ENCODE assay signal across 33 cellular contexts in genomic region chr2:227020416-227020815, GRCh38.
"Had no signal": no experiment of that assay in that cellular context is flagged by ENCODE, and none has a peak within 500 bp of the region (broad histone marks: within the 10 kb centered on the region; RNA-seq: fewer than 3 reads in every experiment).

No MANE protein-coding gene starts in this region.

- H3K9me3 ChIP-seq: adrenal gland, body of pancreas, colonic mucosa, esophagus muscularis mucosa, gastrocnemius medialis had no signal

- ATAC-seq: activated CD4-positive, alpha-beta T cell treated with anti-CD3 and anti-CD28 coated beads for 36 hours; activated CD8-positive, alpha-beta memory T cell treated with anti-CD3 and anti-CD28 coated beads, Interleukin-2, amount 10 ng/mL, durations not matched to agents 7 days and 5 days; activated CD8-positive, alpha-beta T cell treated with anti-CD3 and anti-CD28 coated beads, Interleukin-2, amount 10 ng/mL, durations not matched to agents 7 days and 5 days; activated naive CD8-positive, alpha-beta T cell treated with anti-CD3 and anti-CD28 coated beads, Interleukin-2, amount 50 U/mL, for 24 hours; body of pancreas; effector memory CD8-positive, alpha-beta T cell; foreskin keratinocyte; gastrocnemius medialis; T-cell had no signal

- H3K27me3 Mint-ChIP-seq: activated CD4-positive, alpha-beta T cell treated with anti-CD3 and anti-CD28 coated beads, Interleukin-2, amount 10 ng/mL, durations not matched to agents 24 days and 14 days had no signal

- H3K4me3 ChIP-seq: adrenal gland, body of pancreas, colonic mucosa, esophagus muscularis mucosa, gastrocnemius medialis had no signal

- H3K27me3 ChIP-seq: adrenal gland, body of pancreas, colonic mucosa, esophagus muscularis mucosa, gastrocnemius medialis had no signal

- H3K9me3 Mint-ChIP-seq: activated CD4-positive, alpha-beta memory T cell treated with anti-CD3 and anti-CD28 coated beads for 36 hours; activated CD4-positive, alpha-beta T cell treated with anti-CD3 and anti-CD28 coated beads, Interleukin-2, amount 10 ng/mL, durations not matched to agents 24 days and 14 days; activated naive CD4-positive, alpha-beta T cell treated with anti-CD3 and anti-CD28 coated beads for 36 hours; activated naive CD4-positive, alpha-beta T cell treated with anti-CD3 and anti-CD28 coated beads, Interleukin-2, amount 50 U/mL, for 24 hours; activated naive CD8-positive, alpha-beta T cell treated with anti-CD3 and anti-CD28 coated beads for 36 hours; activated T-helper 1 cell treated with anti-CD3 and anti-CD28 coated beads, Interleukin-12 subunit alpha, Interleukin-12 subunit beta, Interleukin-2, Interleukin-4 antibody, amounts not matched to agents 30 ng/mL and 10 ng/mL and 1 ng/mL, durations not matched to agents 14 hours and 24 hours and 36 hours; activated T-helper 2 cell treated with anti-CD3 and anti-CD28 coated beads, Interferon-gamma antibody, Interleukin-2, Interleukin-4, amounts not matched to agents 10 μg/mL and 5 μg/mL and 100 μg/mL, durations not matched to agents 14 hours and 24 hours and 36 hours; T-cell; T-helper 1 cell treated with Interleukin-12 subunit alpha and Interleukin-12 subunit beta and Interleukin-4 antibody, amounts not matched to agents 30 μg/mL and 1 μg/mL, for 36 hours had no signal

- H3K4me1 ChIP-seq: adrenal gland, body of pancreas, colonic mucosa, esophagus muscularis mucosa, foreskin keratinocyte, gastrocnemius medialis had no signal

- H3K36me3 ChIP-seq: adrenal gland, colonic mucosa, esophagus muscularis mucosa had no signal

- DNase-seq: activated CD4-positive, alpha-beta memory T cell treated with anti-CD3 and anti-CD28 coated beads for 36 hours; activated CD4-positive, alpha-beta T cell treated with anti-CD3 and anti-CD28 coated beads for 36 hours; activated CD4-positive, alpha-beta T cell treated with anti-CD3 and anti-CD28 coated beads, Interleukin-2, amount 10 ng/mL, durations not matched to agents 24 days and 14 days; activated CD4-positive, CD25-positive, alpha-beta regulatory T cell; activated CD4-positive, CD25-positive, alpha-beta regulatory T cell treated with anti-CD3 and anti-CD28 coated beads, Interleukin-2, amount 50 U/mL, for 72 hours; activated CD8-positive, alpha-beta memory T cell treated with anti-CD3 and anti-CD28 coated beads, Interleukin-2, amount 10 ng/mL, durations not matched to agents 7 days and 5 days; activated CD8-positive, alpha-beta memory T cell treated with anti-CD3 and anti-CD28 coated beads, Interleukin-2, amount 50 U/mL, for 4 hours; activated CD8-positive, alpha-beta T cell treated with anti-CD3 and anti-CD28 coated beads, Interleukin-2, amount 10 ng/mL, durations not matched to agents 7 days and 5 days; activated effector memory CD4-positive, alpha-beta T cell treated with anti-CD3 and anti-CD28 coated beads, Interleukin-2, amount 50 U/mL, for 16 hours; activated naive CD4-positive, alpha-beta T cell treated with anti-CD3 and anti-CD28 coated beads for 36 hours; activated naive CD8-positive, alpha-beta T cell treated with anti-CD3 and anti-CD28 coated beads for 36 hours; activated naive CD8-positive, alpha-beta T cell treated with anti-CD3 and anti-CD28 coated beads, Interleukin-2, amount 50 U/mL, for 24 hours; activated T-cell treated with anti-CD3 and anti-CD28 coated beads, Interleukin-2, amount 50 U/mL, for 1 hour; activated T-cell treated with anti-CD3 and anti-CD28 coated beads, Interleukin-2, amount 50 U/mL, for 48 hours; adrenal gland; aorta; body of pancreas; central memory CD4-positive, alpha-beta T cell; cerebellar nuclear complex; colonic mucosa; dermis blood vessel endothelial cell; effector CD4-positive, alpha-beta T cell; effector memory CD8-positive, alpha-beta T cell; erythroblast; foreskin keratinocyte; gastrocnemius medialis; T-cell; T-helper 9 cell had no signal

- H3K4me1 Mint-ChIP-seq: activated CD4-positive, alpha-beta T cell treated with anti-CD3 and anti-CD28 coated beads for 36 hours; activated CD4-positive, alpha-beta T cell treated with anti-CD3 and anti-CD28 coated beads, Interleukin-2, amount 10 ng/mL, durations not matched to agents 24 days and 14 days; activated CD8-positive, alpha-beta memory T cell treated with anti-CD3 and anti-CD28 coated beads, Interleukin-2, amount 10 ng/mL, durations not matched to agents 7 days and 5 days; activated naive CD4-positive, alpha-beta T cell treated with anti-CD3 and anti-CD28 coated beads, Interleukin-2, amount 50 U/mL, for 24 hours; activated naive CD8-positive, alpha-beta T cell treated with anti-CD3 and anti-CD28 coated beads for 36 hours; activated naive CD8-positive, alpha-beta T cell treated with anti-CD3 and anti-CD28 coated beads, Interleukin-2, amount 50 U/mL, for 24 hours; T-cell had no signal

- H3K36me3 Mint-ChIP-seq: activated CD4-positive, alpha-beta memory T cell treated with anti-CD3 and anti-CD28 coated beads for 36 hours; activated CD8-positive, alpha-beta memory T cell treated with anti-CD3 and anti-CD28 coated beads, Interleukin-2, amount 10 ng/mL, durations not matched to agents 7 days and 5 days; activated naive CD4-positive, alpha-beta T cell treated with anti-CD3 and anti-CD28 coated beads, Interleukin-2, amount 50 U/mL, for 24 hours; activated naive CD8-positive, alpha-beta T cell treated with anti-CD3 and anti-CD28 coated beads for 36 hours; T-cell had no signal

- H3K4me3 Mint-ChIP-seq: activated CD4-positive, alpha-beta memory T cell treated with anti-CD3 and anti-CD28 coated beads for 36 hours; activated CD4-positive, alpha-beta T cell treated with anti-CD3 and anti-CD28 coated beads for 36 hours; activated CD4-positive, alpha-beta T cell treated with anti-CD3 and anti-CD28 coated beads, Interleukin-2, amount 10 ng/mL, durations not matched to agents 24 days and 14 days; activated CD8-positive, alpha-beta memory T cell treated with anti-CD3 and anti-CD28 coated beads, Interleukin-2, amount 10 ng/mL, durations not matched to agents 7 days and 5 days; activated CD8-positive, alpha-beta T cell treated with anti-CD3 and anti-CD28 coated beads, Interleukin-2, amount 10 ng/mL, durations not matched to agents 7 days and 5 days; activated naive CD4-positive, alpha-beta T cell treated with anti-CD3 and anti-CD28 coated beads for 36 hours; activated naive CD4-positive, alpha-beta T cell treated with anti-CD3 and anti-CD28 coated beads, Interleukin-2, amount 50 U/mL, for 24 hours; activated naive CD8-positive, alpha-beta T cell treated with anti-CD3 and anti-CD28 coated beads for 36 hours; activated naive CD8-positive, alpha-beta T cell treated with anti-CD3 and anti-CD28 coated beads, Interleukin-2, amount 50 U/mL, for 24 hours; activated T-helper 1 cell treated with anti-CD3 and anti-CD28 coated beads, Interleukin-12 subunit alpha, Interleukin-12 subunit beta, Interleukin-2, Interleukin-4 antibody, amounts not matched to agents 30 ng/mL and 10 ng/mL and 1 ng/mL, durations not matched to agents 14 hours and 24 hours and 36 hours; effector memory CD8-positive, alpha-beta T cell; T-cell; T-helper 1 cell treated with Interleukin-12 subunit alpha and Interleukin-12 subunit beta and Interleukin-4 antibody, amounts not matched to agents 30 μg/mL and 1 μg/mL, for 36 hours had no signal

- H3K27ac ChIP-seq: adrenal gland, body of pancreas, colonic mucosa, esophagus muscularis mucosa, foreskin keratinocyte, gastrocnemius medialis had no signal

- H3K27ac Mint-ChIP-seq: activated CD4-positive, alpha-beta memory T cell treated with anti-CD3 and anti-CD28 coated beads for 36 hours; activated CD4-positive, alpha-beta T cell treated with anti-CD3 and anti-CD28 coated beads for 36 hours; activated CD4-positive, alpha-beta T cell treated with anti-CD3 and anti-CD28 coated beads, Interleukin-2, amount 10 ng/mL, durations not matched to agents 24 days and 14 days; activated CD8-positive, alpha-beta memory T cell treated with anti-CD3 and anti-CD28 coated beads, Interleukin-2, amount 10 ng/mL, durations not matched to agents 7 days and 5 days; activated CD8-positive, alpha-beta T cell treated with anti-CD3 and anti-CD28 coated beads, Interleukin-2, amount 10 ng/mL, durations not matched to agents 7 days and 5 days; activated naive CD4-positive, alpha-beta T cell treated with anti-CD3 and anti-CD28 coated beads for 36 hours; activated naive CD4-positive, alpha-beta T cell treated with anti-CD3 and anti-CD28 coated beads, Interleukin-2, amount 50 U/mL, for 24 hours; activated naive CD8-positive, alpha-beta T cell treated with anti-CD3 and anti-CD28 coated beads for 36 hours; activated naive CD8-positive, alpha-beta T cell treated with anti-CD3 and anti-CD28 coated beads, Interleukin-2, amount 50 U/mL, for 24 hours; activated T-helper 1 cell treated with anti-CD3 and anti-CD28 coated beads, Interleukin-12 subunit alpha, Interleukin-12 subunit beta, Interleukin-2, Interleukin-4 antibody, amounts not matched to agents 30 ng/mL and 10 ng/mL and 1 ng/mL, durations not matched to agents 14 hours and 24 hours and 36 hours; activated T-helper 2 cell treated with anti-CD3 and anti-CD28 coated beads, Interferon-gamma antibody, Interleukin-2, Interleukin-4, amounts not matched to agents 10 μg/mL and 5 μg/mL and 100 μg/mL, durations not matched to agents 14 hours and 24 hours and 36 hours; effector memory CD8-positive, alpha-beta T cell; T-cell; T-helper 1 cell treated with Interleukin-12 subunit alpha and Interleukin-12 subunit beta and Interleukin-4 antibody, amounts not matched to agents 30 μg/mL and 1 μg/mL, for 36 hours had no signal
